ENCODE assay signal across 1 cellular context in genomic region chr19:10829967-10830366, GRCh38.
TF ChIP-seq lines count a peak whose summit lies in the region.

No MANE protein-coding gene starts in this region.

TF ChIP-seq in HepG2, 621 proteins besides CTCF, POLR2A, EP300 and RAD21:
- peak; percentile 11 for TF ChIP-seq AGO2 (optimal IDR thresholded peaks at IDR 0.05; ENCODE audit: low read depth, low read length)
- no peak for TF ChIP-seq ZBTB46 (CRISPR knock-in tag; IDR thresholded peaks at IDR 0.05; ENCODE audit: borderline replicate concordance)
